15 cellular contexts compared by ENCODE assay signal in the genomic region with DNA sequence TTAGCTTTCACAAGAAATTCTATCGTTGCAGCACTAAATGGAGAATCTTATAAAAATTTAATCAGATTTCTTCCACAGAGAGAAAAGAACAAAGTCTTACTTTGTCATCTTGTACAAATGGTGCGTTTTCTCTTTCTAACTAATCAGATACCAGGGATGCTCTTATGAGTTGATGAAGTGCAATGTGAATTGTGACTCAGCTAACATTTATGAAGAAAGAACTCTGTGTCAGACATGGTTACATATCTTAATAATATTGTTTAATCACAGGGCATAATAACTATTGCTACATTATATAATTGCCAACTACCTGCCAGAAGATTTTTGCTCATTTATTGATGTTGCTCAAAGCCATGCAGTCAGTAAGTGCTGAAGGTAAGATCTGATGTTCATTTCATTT.
DNase-seq lines count a peak whose midpoint lies in the region; FAIRE-seq and TF ChIP-seq lines count a peak whose summit lies in the region.
"Had no signal": no experiment of that assay in that cellular context is flagged by ENCODE, and none has a peak within 500 bp of the region (broad histone marks: within the 10 kb centered on the region; RNA-seq: fewer than 3 reads in every experiment).

No MANE protein-coding gene starts in this region.

- TF ChIP-seq CTCF in esophagus squamous epithelium (IDR thresholded peaks at IDR 0.05) (no peak), Peyer's patch (IDR thresholded peaks at IDR 0.05) (no peak)

- intact Hi-C loops in esophagus squamous epithelium (cut with DNase I): no loop called here

- 65 to 67% methylated on average over 2 of the region's 2 CpGs for WGBS in esophagus squamous epithelium, 2 donors

- DNase-seq in EH (ENCODE audit: low read depth) (peak; percentile 30), HCEC 1CT (peak; percentile 46), adipocyte (ENCODE audit: low read depth) (peak; percentile 8), GM12891 (ENCODE audit: insufficient read length, low spot score) (no peak), esophagus squamous epithelium (lab: John Stamatoyannopoulos, UW) (no peak), Peyer's patch (no peak), NAMALWA (ENCODE audit: low spot score) (no peak)
- DNase-seq: Caco-2; CD8-positive, alpha-beta T cell; DND-41 had no signal

- H3K9ac ChIP-seq in adipocyte (ENCODE audit: low read length): no peak overlapping the region

- H3K27ac ChIP-seq in esophagus squamous epithelium (no peak overlapping the region), Peyer's patch (no peak overlapping the region)
- H3K27ac ChIP-seq: HL-60 had no signal

- H3K9me3 ChIP-seq in adipocyte (ENCODE audit: control insufficient read depth, low read length) (no peaks in the 10 kb centered on the region), esophagus squamous epithelium (no peaks in the 10 kb centered on the region), Peyer's patch (no peaks in the 10 kb centered on the region)
- H3K9me3 ChIP-seq: Caco-2, HAP-1 had no signal

- H3K36me3 ChIP-seq in adipocyte (ENCODE audit: control insufficient read depth, insufficient read depth, low read length, severe bottlenecking) (no peaks in the 10 kb centered on the region), esophagus squamous epithelium (no peaks in the 10 kb centered on the region), Peyer's patch (no peaks in the 10 kb centered on the region)
- H3K36me3 ChIP-seq: HAP-1 had no signal

- no peak overlapping the region for H3K4me3 ChIP-seq in adipocyte (ENCODE audit: low read length)
- H3K4me3 ChIP-seq in esophagus squamous epithelium: no peak overlapping the region
- H3K4me3 ChIP-seq in Peyer's patch: no peak overlapping the region
- H3K4me3 ChIP-seq: HAP-1 had no signal

- TF ChIP-seq POLR2A in GM12891 (IDR thresholded peaks at IDR 0.05; ENCODE audit: low read depth, low read length) (no peak), esophagus squamous epithelium (IDR thresholded peaks at IDR 0.05) (no peak), Peyer's patch (IDR thresholded peaks at IDR 0.05) (no peak)

- H3K27me3 ChIP-seq in adipocyte (replicated peaks; ENCODE audit: control insufficient read depth, insufficient read depth, low read length) (no peaks in the 10 kb centered on the region), esophagus squamous epithelium (no peaks in the 10 kb centered on the region), Peyer's patch (no peaks in the 10 kb centered on the region)

- H3K4me1 ChIP-seq in adipocyte (ENCODE audit: control insufficient read depth, insufficient read depth, low read length) (no peaks in the 10 kb centered on the region), esophagus squamous epithelium (no peaks in the 10 kb centered on the region), Peyer's patch (no peaks in the 10 kb centered on the region)
- H3K4me1 ChIP-seq: Caco-2, HAP-1 had no signal

- FAIRE-seq in GM12891 (lab: Jason Lieb, UNC): no peak
- FAIRE-seq: GM12892, GM19239, H1 had no signal

TF ChIP-seq in GM12891, 5 proteins besides CTCF, POLR2A, EP300 and RAD21:
- TF ChIP-seq SPI1 (IDR thresholded peaks at IDR 0.05; ENCODE audit: low read depth, low read length): no peak
- no peak for TF ChIP-seq PAX5 (IDR thresholded peaks at IDR 0.05; ENCODE audit: insufficient read depth, low read length, severe bottlenecking)
- no peak for TF ChIP-seq POU2F2 (IDR thresholded peaks at IDR 0.05; ENCODE audit: low read depth, low read length)
- TF ChIP-seq TAF1 (IDR thresholded peaks at IDR 0.05; ENCODE audit: low read depth, low read length): no peak
- TF ChIP-seq POLR2AphosphoS5 (IDR thresholded peaks at IDR 0.05; ENCODE audit: low read depth, low read length): no peak

Comparison
In these comparisons a context has a peak if more than half of its experiments do, and no peak if none do; other contexts are left out.
1. DNase-seq: peak in EH (single experiment), HCEC 1CT (single experiment) and adipocyte (single experiment); none in GM12891 (single experiment), esophagus squamous epithelium (single experiment), Peyer's patch (0 of 3) and NAMALWA (single experiment).